In genomic region chr10:53253221-53253620, GRCh38 we compare ENCODE assay signal across 8 cellular contexts.
"Had no signal": no experiment of that assay in that cellular context is flagged by ENCODE, and none has a peak within 500 bp of the region (broad histone marks: within the 10 kb centered on the region; RNA-seq: fewer than 3 reads in every experiment).

No MANE protein-coding gene starts in this region.

- H3K27ac ChIP-seq: HL-60 had no signal

- DNase-seq: GOT3, H9, HFFc6, KBM-7 had no signal

- H3K4me3 Mint-ChIP-seq: H9, HFFc6, IgD-negative memory B cell had no signal

- H3K4me1 Mint-ChIP-seq: IgD-negative memory B cell had no signal

- H3K36me3 Mint-ChIP-seq: IgD-negative memory B cell had no signal

- H3K27me3 Mint-ChIP-seq: IgD-negative memory B cell had no signal

- H3K27ac Mint-ChIP-seq: HFFc6 had no signal

- ATAC-seq: HCT116, HepG2 had no signal
